ENCODE assay signal across 15 cellular contexts in genomic region chr3:40753371-40753770, GRCh38.
"Had no signal": no experiment of that assay in that cellular context is flagged by ENCODE, and none has a peak within 500 bp of the region (broad histone marks: within the 10 kb centered on the region; RNA-seq: fewer than 3 reads in every experiment).

No MANE protein-coding gene starts in this region.

- ATAC-seq: K562 had no signal

- DNase-seq: Kasumi-1, MM.1S, NCI-H1092 treated with DMSO at 0.1 percent for 48 hours, NCI-H1436, NCI-H1930, NCI-H2081, NCI-H2107, NCI-H345, NCI-H510A treated with DMSO at 0.1 percent for 48 hours, NCI-H526, NCI-H82, Right ventricle myocardium superior, RPMI8226, SIG-M5 had no signal
